In genomic region chr16:30166202-30166902, GRCh38 we compare ENCODE assay signal across 10 cellular contexts. TPM values are rescaled to one million over a fixed set of nuclear protein-coding genes. Genes with fewer than 3 reads are reported as not detected.
DNase-seq lines count a peak whose midpoint lies in the region; ATAC-seq, FAIRE-seq and TF ChIP-seq lines count a peak whose summit lies in the region.
"Had no signal": no experiment of that assay in that cellular context is flagged by ENCODE, and none has a peak within 500 bp of the region (broad histone marks: within the 10 kb centered on the region; RNA-seq: fewer than 3 reads in every experiment).

No MANE protein-coding gene starts in this region.

- peaks cover 21% of the 10 kb centered on the region for H3K4me1 Mint-ChIP-seq in T-helper 1 cell treated with Interleukin-12 subunit alpha and Interleukin-12 subunit beta and Interleukin-4 antibody, amounts not matched to agents 30 μg/mL and 1 μg/mL, for 36 hours (ENCODE audit: low read depth)
- peaks cover 20 to 45% (median 37%) of the 10 kb centered on the region in 7 donors for H3K4me1 Mint-ChIP-seq in naive thymus-derived CD4-positive, alpha-beta T cell

- H3K4me1 ChIP-seq in naive thymus-derived CD4-positive, alpha-beta T cell (ENCODE audit: control insufficient read depth in 2 of 2, insufficient read depth in 2 of 2, low read length in 2 of 2): no peaks in the 10 kb centered on the region
- no peaks in the 10 kb centered on the region for H3K4me1 ChIP-seq in psoas muscle

- H3K36me3 ChIP-seq in naive thymus-derived CD4-positive, alpha-beta T cell (ENCODE audit: control insufficient read depth in 2 of 3, insufficient read depth in 3 of 3, low read length in 3 of 3): no peaks in the 10 kb centered on the region
- no peaks in the 10 kb centered on the region for H3K36me3 ChIP-seq in psoas muscle (ENCODE audit: insufficient read depth in 1 of 2, low read depth in 1 of 2)

- H3K9me3 Mint-ChIP-seq in T-helper 1 cell treated with Interleukin-12 subunit alpha and Interleukin-12 subunit beta and Interleukin-4 antibody, amounts not matched to agents 30 μg/mL and 1 μg/mL, for 36 hours: no peaks in the 10 kb centered on the region
- H3K9me3 Mint-ChIP-seq in naive thymus-derived CD4-positive, alpha-beta T cell: peaks cover 0 to 2% (median 0%) of the 10 kb centered on the region in 11 donors

- H3K9me3 ChIP-seq in naive thymus-derived CD4-positive, alpha-beta T cell (ENCODE audit: control insufficient read depth in 2 of 3, low read length in 3 of 3): no peaks in the 10 kb centered on the region
- H3K9me3 ChIP-seq in psoas muscle: no peaks in the 10 kb centered on the region

- whole genome bisulfite sequencing in psoas muscle, 3 donors: 79 to 84% (median 80%) methylated on average over 11 of the region's 11 CpGs

- peak; percentile 79 for FAIRE-seq in GM12891 (lab: Jason Lieb, UNC)

- POLR2A ChIA-PET in naive thymus-derived CD4-positive, alpha-beta T cell (lab: Charles Lee): no interaction called here

- TF ChIP-seq CTCF in psoas muscle (IDR thresholded peaks at IDR 0.05): no peak

- TF ChIP-seq POLR2A in GM12891 (IDR thresholded peaks at IDR 0.05; ENCODE audit: low read depth, low read length): no peak

- peak; percentile 65 for DNase-seq in GM12891 (ENCODE audit: insufficient read length, low spot score)
- peak in 1 of 9 donors; percentile 30 for DNase-seq in naive thymus-derived CD4-positive, alpha-beta T cell
- DNase-seq in COLO829 (ENCODE audit: low spot score): no peak
- no peak for DNase-seq in psoas muscle
- DNase-seq: central memory CD4-positive, alpha-beta T cell; NCI-H2081 treated with DMSO at 0.1 percent for 48 hours had no signal

- intact Hi-C loops in naive thymus-derived CD4-positive, alpha-beta T cell (cut with micrococcal nuclease): no loop called here
- intact Hi-C loops in psoas muscle (cut with DNase I): no loop called here

- ATAC-seq in HG03108 (IDR thresholded peaks at IDR 0.05; ENCODE audit: unreplicated experiment): peak; percentile 49
- peak; percentile 86 for ATAC-seq in naive thymus-derived CD4-positive, alpha-beta T cell
- ATAC-seq in psoas muscle: no peak
- no peak for ATAC-seq in SK-N-SH treated with all-trans-retinoic acid at 6 μM for 48 hours
- ATAC-seq in GM19455 (IDR thresholded peaks at IDR 0.05; ENCODE audit: unreplicated experiment): no peak

- no peak overlapping the region for H3K27ac ChIP-seq in naive thymus-derived CD4-positive, alpha-beta T cell (ENCODE audit: low read depth, low read length)
- H3K27ac ChIP-seq in psoas muscle: no peak overlapping the region

- H3K27me3 Mint-ChIP-seq in T-helper 1 cell treated with Interleukin-12 subunit alpha and Interleukin-12 subunit beta and Interleukin-4 antibody, amounts not matched to agents 30 μg/mL and 1 μg/mL, for 36 hours (ENCODE audit: low read depth): no peaks in the 10 kb centered on the region
- H3K27me3 Mint-ChIP-seq in naive thymus-derived CD4-positive, alpha-beta T cell: no peaks in the 10 kb centered on the region

- H3K4me3 Mint-ChIP-seq in T-helper 1 cell treated with Interleukin-12 subunit alpha and Interleukin-12 subunit beta and Interleukin-4 antibody, amounts not matched to agents 30 μg/mL and 1 μg/mL, for 36 hours: peak overlapping the region; percentile 29
- H3K4me3 Mint-ChIP-seq in naive thymus-derived CD4-positive, alpha-beta T cell: peak overlapping the region; percentile 43 to 84 (median 57)

- H3K4me3 ChIP-seq in naive thymus-derived CD4-positive, alpha-beta T cell (ENCODE audit: low read length): no peak overlapping the region
- H3K4me3 ChIP-seq in psoas muscle: no peak overlapping the region

- CTCF ChIA-PET in naive thymus-derived CD4-positive, alpha-beta T cell (lab: Charles Lee): no interaction called here

- peak overlapping the region; percentile 7 for H3K27ac Mint-ChIP-seq in T-helper 1 cell treated with Interleukin-12 subunit alpha and Interleukin-12 subunit beta and Interleukin-4 antibody, amounts not matched to agents 30 μg/mL and 1 μg/mL, for 36 hours
- peak overlapping the region in 8 of 9 donors; percentile 65 to 87 (median 76) for H3K27ac Mint-ChIP-seq in naive thymus-derived CD4-positive, alpha-beta T cell

- H3K36me3 Mint-ChIP-seq in T-helper 1 cell treated with Interleukin-12 subunit alpha and Interleukin-12 subunit beta and Interleukin-4 antibody, amounts not matched to agents 30 μg/mL and 1 μg/mL, for 36 hours (ENCODE audit: low read depth): no peaks in the 10 kb centered on the region
- H3K36me3 Mint-ChIP-seq in naive thymus-derived CD4-positive, alpha-beta T cell: peaks cover 0 to 4% (median 0%) of the 10 kb centered on the region in 5 donors

- no peaks in the 10 kb centered on the region for H3K27me3 ChIP-seq in naive thymus-derived CD4-positive, alpha-beta T cell (ENCODE audit: control insufficient read depth in 2 of 2, insufficient read depth in 2 of 2, low read length in 2 of 2)
- no peaks in the 10 kb centered on the region for H3K27me3 ChIP-seq in psoas muscle (ENCODE audit: insufficient read depth in 3 of 3, low read length in 2 of 3)

TF ChIP-seq in GM12891, 5 proteins besides CTCF, POLR2A, EP300 and RAD21:
- TF ChIP-seq POLR2AphosphoS5 (IDR thresholded peaks at IDR 0.05; ENCODE audit: low read depth, low read length): no peak
- TF ChIP-seq TAF1 (IDR thresholded peaks at IDR 0.05; ENCODE audit: low read depth, low read length): no peak
- TF ChIP-seq SPI1 (IDR thresholded peaks at IDR 0.05; ENCODE audit: low read depth, low read length): peak; percentile 100

TF ChIP-seq in SK-N-SH treated with all-trans-retinoic acid at 6 μM for 48 hours, 23 proteins besides CTCF, POLR2A, EP300 and RAD21 (continues in another document):
- no peak for TF ChIP-seq RARB (CRISPR knock-in tag; IDR thresholded peaks at IDR 0.05)
- TF ChIP-seq ZNF70 (CRISPR knock-in tag; IDR thresholded peaks at IDR 0.05): no peak
- TF ChIP-seq ZFP3 (CRISPR knock-in tag; IDR thresholded peaks at IDR 0.05): no peak
- no peak for TF ChIP-seq ESRRG (CRISPR knock-in tag; IDR thresholded peaks at IDR 0.05)
- TF ChIP-seq CSDC2 (CRISPR knock-in tag; IDR thresholded peaks at IDR 0.05): no peak
- TF ChIP-seq OSR1 (CRISPR knock-in tag; IDR thresholded peaks at IDR 0.05): no peak
- TF ChIP-seq CSRNP3 (CRISPR knock-in tag; IDR thresholded peaks at IDR 0.05): no peak
- TF ChIP-seq BACH2 (CRISPR knock-in tag; IDR thresholded peaks at IDR 0.05; ENCODE audit: borderline replicate concordance): no peak
- TF ChIP-seq PATZ1 (CRISPR knock-in tag; IDR thresholded peaks at IDR 0.05; ENCODE audit: borderline replicate concordance): no peak
- TF ChIP-seq ZNF8 (CRISPR knock-in tag; IDR thresholded peaks at IDR 0.05): no peak

RNA-seq across cellular contexts. Expression of gene CORO1A, which starts 17.1 kb away (rescaled TPM):
- 781 TPM for polyA plus RNA-seq in GM12891 (2012; ENCODE audit: low read depth, missing spikeins)
- total RNA-seq in naive thymus-derived CD4-positive, alpha-beta T cell: 1,000 to 10,000 TPM in 1 of 5 experiments, 100 to 1,000 TPM in 4; 609 to 1,666 (median 826) TPM
- 1,000 to 10,000 TPM; 1,289 to 1,601 TPM for polyA plus RNA-seq in naive thymus-derived CD4-positive, alpha-beta T cell
- total RNA-seq in psoas muscle: 1 to 10 TPM; 4.0 to 6.8 (median 6.3) TPM
- polyA plus RNA-seq in psoas muscle: 1 to 10 TPM; 2.7 to 6.5 (median 3.0) TPM

RNA-seq across cellular contexts. Expression of gene BOLA2B, which starts 27.1 kb away (rescaled TPM):
- 203 TPM for polyA plus RNA-seq in GM12891 (2012; ENCODE audit: low read depth, missing spikeins)
- total RNA-seq in naive thymus-derived CD4-positive, alpha-beta T cell: 100 to 1,000 TPM in 1 of 5 experiments, 10 to 100 TPM in 4; 51.3 to 173 (median 69.8) TPM
- polyA plus RNA-seq in naive thymus-derived CD4-positive, alpha-beta T cell: 100 to 1,000 TPM; 168 to 205 TPM
- 10 to 100 TPM; 54.0 to 69.1 (median 60.3) TPM for total RNA-seq in psoas muscle
- polyA plus RNA-seq in psoas muscle: 100 to 1,000 TPM; 177 to 700 (median 243) TPM

RNA-seq across cellular contexts. Expression of gene SLX1A, which starts 27.3 kb away (rescaled TPM):
- 28.7 TPM for polyA plus RNA-seq in GM12891 (2012; ENCODE audit: low read depth, missing spikeins)
- total RNA-seq in naive thymus-derived CD4-positive, alpha-beta T cell: 10 to 100 TPM; 41.8 to 84.5 (median 49.5) TPM
- polyA plus RNA-seq in naive thymus-derived CD4-positive, alpha-beta T cell: 10 to 100 TPM; 36.4 to 40.0 TPM
- total RNA-seq in psoas muscle: 10 to 100 TPM; 21.6 to 45.2 (median 38.3) TPM
- 10 to 100 TPM in 2 of 3 donors, 1 to 10 TPM in 1; 9.2 to 43.3 (median 31.0) TPM for polyA plus RNA-seq in psoas muscle

RNA-seq across cellular contexts. Expression of gene SULT1A3, which starts 32.7 kb away (rescaled TPM):
- 10.2 TPM for polyA plus RNA-seq in GM12891 (2012; ENCODE audit: low read depth, missing spikeins)
- total RNA-seq in naive thymus-derived CD4-positive, alpha-beta T cell: 10 to 100 TPM; 25.3 to 34.8 (median 32.8) TPM
- 1 to 10 TPM in 1 of 2 donors, under 1 TPM in 1; 0.51 to 1.1 TPM for polyA plus RNA-seq in naive thymus-derived CD4-positive, alpha-beta T cell
- total RNA-seq in psoas muscle: 1 to 10 TPM; 4.2 to 5.5 (median 4.7) TPM
- polyA plus RNA-seq in psoas muscle: 1 to 10 TPM; 2.7 to 4.6 (median 3.4) TPM

RNA-seq across cellular contexts. Expression of gene MAPK3, which starts 43.3 kb away (rescaled TPM):
- 28.5 TPM for polyA plus RNA-seq in GM12891 (2012; ENCODE audit: low read depth, missing spikeins)
- total RNA-seq in naive thymus-derived CD4-positive, alpha-beta T cell: 10 to 100 TPM; 50.5 to 82.2 (median 64.3) TPM
- polyA plus RNA-seq in naive thymus-derived CD4-positive, alpha-beta T cell: 1 to 10 TPM; 7.5 to 8.3 TPM
- 10 to 100 TPM; 37.2 to 45.2 (median 41.0) TPM for total RNA-seq in psoas muscle
- polyA plus RNA-seq in psoas muscle: 10 to 100 TPM; 25.6 to 53.0 (median 48.7) TPM

Comparison
In these comparisons a context has a peak if more than half of its experiments do, and no peak if none do; other contexts are left out.
1. ATAC-seq: peak in HG03108 (single experiment) and naive thymus-derived CD4-positive, alpha-beta T cell (single experiment); none in psoas muscle (0 of 4), SK-N-SH treated with all-trans-retinoic acid at 6 μM for 48 hours (single experiment) and GM19455 (single experiment).
2. RNA of gene CORO1A, which starts 17.1 kb away (total RNA-seq): 609 to 1,666 TPM in naive thymus-derived CD4-positive, alpha-beta T cell; 4.0 to 6.8 TPM in psoas muscle; every median in the first group is over 10 times any median in the second.